ENCODE assay signal across 16 cellular contexts in genomic region chr9:28770827-28771226, GRCh38.
DNase-seq lines count a peak whose midpoint lies in the region; ATAC-seq and TF ChIP-seq lines count a peak whose summit lies in the region.
"Had no signal": no experiment of that assay in that cellular context is flagged by ENCODE, and none has a peak within 500 bp of the region (broad histone marks: within the 10 kb centered on the region; RNA-seq: fewer than 3 reads in every experiment).

No MANE protein-coding gene starts in this region.

- no peak for TF ChIP-seq RAD21 in SK-N-SH (IDR thresholded peaks at IDR 0.05; ENCODE audit: low read length)

- 0 out of 2 replicates have a peak, but pooled peaks cover 2% of the 10 kb centered on the region for H4K20me1 ChIP-seq in SK-N-SH (ENCODE audit: insufficient read depth)
- H4K20me1 ChIP-seq: BLaER1 had no signal

- no peak overlapping the region for H3K4me2 ChIP-seq in SK-N-SH
- H3K4me2 ChIP-seq: BLaER1 had no signal

- intact Hi-C loops in lower leg skin (cut with DNase I; ENCODE audit: low total_unique reads): no loop called here

- DNase-seq in NCI-H1105 treated with DMSO at 0.1 percent for 48 hours (lab: John Stamatoyannopoulos, UW) (peak; percentile 46), NCI-H1105 (lab: John Stamatoyannopoulos, UW) (no peak), SK-N-SH (peak; percentile 10), NCI-H82 (lab: John Stamatoyannopoulos, UW) (peak; percentile 72), lower leg skin (ENCODE audit: low spot score in 2 of 2) (no peak), NCI-H345 (lab: John Stamatoyannopoulos, UW) (no peak)
- DNase-seq: AML-193; Caco-2; CD8-positive, alpha-beta memory T cell; DMS53; GF-D8; GM23248; IMR-90 had no signal

- no peaks in the 10 kb centered on the region for H3K27me3 ChIP-seq in SK-N-SH (ENCODE audit: insufficient read depth)
- H3K27me3 ChIP-seq: BLaER1 had no signal

- H3K4me3 ChIP-seq in SK-N-SH (ENCODE audit: low read depth in 2 of 2, low read length in 1 of 2) (no peak overlapping the region), lower leg skin (ENCODE audit: low read depth, poor library complexity, severe bottlenecking) (no peak overlapping the region)
- H3K4me3 ChIP-seq: BLaER1, GM23248 had no signal

- H3K79me2 ChIP-seq in SK-N-SH (ENCODE audit: insufficient read depth): peaks cover 4% of the 10 kb centered on the region; the same call in 1 of the 2 replicates

- POLR2A ChIA-PET in SK-N-SH (lab: Yijun Ruan, JAX): interaction anchor here (0.6 kb wide), 1 partner anchor 281 kb away, joined by 3 read pairs; no protein-coding TSS in a partner anchor

- TF ChIP-seq EP300 in SK-N-SH (IDR thresholded peaks at IDR 0.05; ENCODE audit: borderline replicate concordance in 1 of 2, low read depth in 1 of 2, low read length in 1 of 2): peak in 1 of 2 experiments; percentile 64; a peak in 1 of 4 replicates

- H2AFZ ChIP-seq in SK-N-SH (ENCODE audit: low read depth): no peak overlapping the region
- H2AFZ ChIP-seq: GM23248 had no signal

- no peak overlapping the region for H3K9ac ChIP-seq in SK-N-SH
- H3K9ac ChIP-seq: BLaER1, GM23248 had no signal

- no peak for ATAC-seq in SK-N-SH treated with all-trans-retinoic acid at 6 μM for 48 hours

- H3F3A ChIP-seq in SK-N-SH (replicated peaks; ENCODE audit: insufficient read depth): no peaks in the 10 kb centered on the region

- no peak for TF ChIP-seq POLR2A in lower leg skin (IDR thresholded peaks at IDR 0.05)

- 92% methylated on average over 2 of the region's 2 CpGs for WGBS in SK-N-SH (ENCODE audit: low lambda C conversion rate)
- WGBS in lower leg skin, 2 donors: 58 to 59% methylated on average over 2 of the region's 2 CpGs

- TF ChIP-seq CTCF in SK-N-SH (IDR thresholded peaks at IDR 0.05) (no peak), lower leg skin (IDR thresholded peaks at IDR 0.05) (no peak)

- H3K9me2 ChIP-seq in SK-N-SH: no peaks in the 10 kb centered on the region

- no peaks in the 10 kb centered on the region; a peak in 2 of 4 replicates for H3K4me1 ChIP-seq in SK-N-SH (ENCODE audit: control insufficient read depth in 1 of 2, insufficient read depth in 2 of 2, low read depth in 1 of 2, low read length in 1 of 2)
- H3K4me1 ChIP-seq: BLaER1, Caco-2 had no signal

- no peaks in the 10 kb centered on the region for H3K9me3 ChIP-seq in SK-N-SH
- H3K9me3 ChIP-seq: BLaER1, Caco-2 had no signal

- H3K36me3 ChIP-seq in SK-N-SH (replicated peaks in 1 of 2; ENCODE audit: control insufficient read depth in 1 of 2, insufficient read depth in 2 of 2, low read length in 1 of 2): no peaks in the 10 kb centered on the region
- H3K36me3 ChIP-seq: BLaER1 had no signal

- CTCF ChIA-PET in SK-N-SH (lab: Yijun Ruan, JAX): no interaction called here

- H3K27ac ChIP-seq in SK-N-SH (ENCODE audit: low read depth in 2 of 2, low read length in 1 of 2): no peak overlapping the region
- H3K27ac ChIP-seq: 22Rv1, BLaER1, GM23248 had no signal

TF ChIP-seq in SK-N-SH, 30 proteins besides CTCF, POLR2A, EP300 and RAD21:
- no peak for TF ChIP-seq TCF12 (IDR thresholded peaks at IDR 0.05)
- TF ChIP-seq GATA2 (CRISPR knock-in tag; IDR thresholded peaks at IDR 0.05): peak; percentile 80
- no peak for TF ChIP-seq SMC3 (IDR thresholded peaks at IDR 0.05; ENCODE audit: low read depth, low read length)
- no peak for TF ChIP-seq TEAD4 (IDR thresholded peaks at IDR 0.05; ENCODE audit: borderline replicate concordance, insufficient read depth)
- peak; percentile 26; the same call in 1 of the 2 replicates for TF ChIP-seq RCOR1 (IDR thresholded peaks at IDR 0.05; ENCODE audit: low read length)

TF ChIP-seq in SK-N-SH treated with all-trans-retinoic acid at 6 μM for 48 hours, 23 proteins besides CTCF, POLR2A, EP300 and RAD21 (continues in another document):
- TF ChIP-seq CSDC2 (CRISPR knock-in tag; IDR thresholded peaks at IDR 0.05) (no peak), TCF4 (CRISPR knock-in tag; IDR thresholded peaks at IDR 0.05; ENCODE audit: borderline replicate concordance) (no peak), POU6F1 (CRISPR knock-in tag; IDR thresholded peaks at IDR 0.05; ENCODE audit: borderline replicate concordance, low read depth) (no peak), ZFP3 (CRISPR knock-in tag; IDR thresholded peaks at IDR 0.05) (no peak), ZFP30 (CRISPR knock-in tag; IDR thresholded peaks at IDR 0.05) (no peak), ZNF70 (CRISPR knock-in tag; IDR thresholded peaks at IDR 0.05) (no peak), ISL1 (CRISPR knock-in tag; IDR thresholded peaks at IDR 0.05) (no peak), TSHZ2 (CRISPR knock-in tag; IDR thresholded peaks at IDR 0.05) (no peak), ESRRG (CRISPR knock-in tag; IDR thresholded peaks at IDR 0.05) (no peak), OSR1 (CRISPR knock-in tag; IDR thresholded peaks at IDR 0.05) (no peak), RARB (CRISPR knock-in tag; IDR thresholded peaks at IDR 0.05) (no peak), TOX (CRISPR knock-in tag; IDR thresholded peaks at IDR 0.05; ENCODE audit: borderline replicate concordance) (no peak), ZNF8 (CRISPR knock-in tag; IDR thresholded peaks at IDR 0.05) (no peak), ZNF565 (CRISPR knock-in tag; conservative IDR thresholded peaks at IDR 0.05; ENCODE audit: low read depth) (no peak)
- TF ChIP-seq, protein P1, sequence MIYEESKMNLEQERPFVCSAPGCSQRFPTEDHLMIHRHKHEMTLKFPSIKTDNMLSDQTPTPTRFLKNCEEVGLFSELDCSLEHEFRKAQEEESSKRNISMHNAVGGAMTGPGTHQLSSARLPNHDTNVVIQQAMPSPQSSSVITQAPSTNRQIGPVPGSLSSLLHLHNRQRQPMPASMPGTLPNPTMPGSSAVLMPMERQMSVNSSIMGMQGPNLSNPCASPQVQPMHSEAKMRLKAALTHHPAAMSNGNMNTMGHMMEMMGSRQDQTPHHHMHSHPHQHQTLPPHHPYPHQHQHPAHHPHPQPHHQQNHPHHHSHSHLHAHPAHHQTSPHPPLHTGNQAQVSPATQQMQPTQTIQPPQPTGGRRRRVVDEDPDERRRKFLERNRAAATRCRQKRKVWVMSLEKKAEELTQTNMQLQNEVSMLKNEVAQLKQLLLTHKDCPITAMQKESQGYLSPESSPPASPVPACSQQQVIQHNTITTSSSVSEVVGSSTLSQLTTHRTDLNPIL (CRISPR knock-in tag; IDR thresholded peaks at IDR 0.05; ENCODE audit: low read depth): no peak
- TF ChIP-seq, protein P2, sequence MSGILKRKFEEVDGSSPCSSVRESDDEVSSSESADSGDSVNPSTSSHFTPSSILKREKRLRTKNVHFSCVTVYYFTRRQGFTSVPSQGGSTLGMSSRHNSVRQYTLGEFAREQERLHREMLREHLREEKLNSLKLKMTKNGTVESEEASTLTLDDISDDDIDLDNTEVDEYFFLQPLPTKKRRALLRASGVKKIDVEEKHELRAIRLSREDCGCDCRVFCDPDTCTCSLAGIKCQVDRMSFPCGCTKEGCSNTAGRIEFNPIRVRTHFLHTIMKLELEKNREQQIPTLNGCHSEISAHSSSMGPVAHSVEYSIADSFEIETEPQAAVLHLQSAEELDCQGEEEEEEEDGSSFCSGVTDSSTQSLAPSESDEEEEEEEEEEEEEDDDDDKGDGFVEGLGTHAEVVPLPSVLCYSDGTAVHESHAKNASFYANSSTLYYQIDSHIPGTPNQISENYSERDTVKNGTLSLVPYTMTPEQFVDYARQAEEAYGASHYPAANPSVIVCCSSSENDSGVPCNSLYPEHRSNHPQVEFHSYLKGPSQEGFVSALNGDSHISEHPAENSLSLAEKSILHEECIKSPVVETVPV (CRISPR knock-in tag; IDR thresholded peaks at IDR 0.05): no peak

Comparison
In these comparisons a context has a peak if more than half of its experiments do, and no peak if none do; other contexts are left out.
1. DNase-seq: peak in NCI-H1105 treated with DMSO at 0.1 percent for 48 hours (single experiment), SK-N-SH (single experiment) and NCI-H82 (single experiment); none in NCI-H1105 (single experiment), lower leg skin (0 of 2) and NCI-H345 (single experiment).